13 cellular contexts compared by ENCODE assay signal in the genomic region with DNA sequence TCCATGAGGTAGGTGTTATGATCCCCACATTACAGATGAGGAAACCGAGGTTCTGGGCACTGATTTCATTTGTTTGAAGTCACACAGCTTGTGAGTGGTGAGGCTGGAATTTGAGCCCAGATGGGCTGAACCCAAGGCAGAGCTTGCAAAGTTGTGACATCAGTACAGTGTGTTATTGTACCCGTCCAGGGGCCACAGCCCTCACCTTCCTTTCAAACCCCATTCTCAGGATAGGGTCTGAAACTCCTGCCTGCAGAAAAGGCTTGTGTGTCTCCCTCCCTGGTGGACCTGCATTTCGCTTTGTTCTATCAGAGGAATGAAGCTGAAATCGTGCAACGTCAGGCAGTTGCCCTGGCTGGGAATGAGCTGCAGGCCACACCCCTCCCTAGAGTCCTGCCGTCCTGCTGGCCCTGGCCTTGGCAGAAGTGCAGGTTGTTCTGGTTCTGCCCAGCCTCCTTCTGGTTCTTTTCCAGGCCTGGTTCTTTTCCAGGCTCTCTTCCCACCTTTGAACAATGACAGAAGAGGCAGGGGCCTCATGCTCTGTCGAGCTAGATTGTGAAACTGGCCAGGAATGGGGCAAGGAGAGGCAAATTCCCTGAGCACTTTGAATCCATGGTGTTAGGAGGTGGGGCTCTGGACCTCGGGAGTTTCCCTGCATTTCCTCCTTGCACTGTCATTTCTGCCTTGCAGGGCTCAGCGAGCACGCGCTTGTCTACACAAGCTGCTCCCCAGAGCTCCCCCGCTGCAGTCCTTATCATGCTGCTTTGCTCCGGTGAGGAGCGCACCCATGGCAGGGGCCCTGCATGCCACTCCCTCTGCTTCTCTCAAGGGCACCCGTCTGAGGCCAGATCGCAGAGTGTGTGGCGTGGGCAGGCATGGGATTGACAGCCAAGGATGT. TPM values are rescaled to one million over a fixed set of nuclear protein-coding genes. Genes with fewer than 3 reads are reported as not detected.
A peak's percentile ranks its signal among the peaks of the same experiment; 100 is the strongest.
DNase-seq lines count a peak whose midpoint lies in the region; ATAC-seq and TF ChIP-seq lines count a peak whose summit lies in the region.
"Had no signal": no experiment of that assay in that cellular context is flagged by ENCODE, and none has a peak within 500 bp of the region (broad histone marks: within the 10 kb centered on the region; RNA-seq: fewer than 3 reads in every experiment).

No MANE protein-coding gene starts in this region.

- intact Hi-C loops in left lung (cut with DNase I) = no loop called here
- intact Hi-C loops in stomach (cut with DNase I; ENCODE audit: low total_unique reads) = no loop called here

- TF ChIP-seq CTCF in LNCaP clone FGC (IDR thresholded peaks at IDR 0.05; ENCODE audit: control insufficient read depth, extremely low read depth, insufficient read depth) (no peak), coronary artery (IDR thresholded peaks at IDR 0.05) (no peak), left lung (IDR thresholded peaks at IDR 0.05) (no peak), stomach (IDR thresholded peaks at IDR 0.05) (no peak)

- ATAC-seq in left lung (peak; percentile 89), HG03097 (IDR thresholded peaks at IDR 0.05; ENCODE audit: low FRiP score, unreplicated experiment) (no peak), HG03460 (IDR thresholded peaks at IDR 0.05; ENCODE audit: unreplicated experiment) (no peak), GM19328 (IDR thresholded peaks at IDR 0.05; ENCODE audit: unreplicated experiment) (no peak), GM21717 (IDR thresholded peaks at IDR 0.05; ENCODE audit: unreplicated experiment) (no peak)
- ATAC-seq: activated naive CD8-positive, alpha-beta T cell treated with anti-CD3 and anti-CD28 coated beads, Interleukin-2, amount 50 U/mL, for 24 hours had no signal

- no peaks in the 10 kb centered on the region for H3K4me1 ChIP-seq in left lung
- peaks cover 7 to 17% (median 15%) of the 10 kb centered on the region in 4 donors for H3K4me1 ChIP-seq in stomach

- H3K27me3 ChIP-seq in left lung = peaks cover 0 to 29% of the 10 kb centered on the region in 2 donors
- peaks cover 0 to 37% (median 0%) of the 10 kb centered on the region in 3 donors for H3K27me3 ChIP-seq in stomach
- H3K27me3 ChIP-seq: esophagus muscularis mucosa had no signal

- WGBS in stomach, 5 donors = 24 to 46% (median 29%) methylated on average over 17 of the region's 17 CpGs

- DNase-seq in LNCaP clone FGC (ENCODE audit: low read depth) (peak; percentile 67), coronary artery (ENCODE audit: low spot score) (no peak), left lung (peak in 1 of 2 donors; percentile 60), stomach (peak; percentile 72)
- DNase-seq: activated CD4-positive, alpha-beta T cell treated with anti-CD3 and anti-CD28 coated beads, Interleukin-2, amount 50 U/mL, for 48 hours; activated naive CD8-positive, alpha-beta T cell treated with anti-CD3 and anti-CD28 coated beads, Interleukin-2, amount 50 U/mL, for 24 hours; HFFc6 had no signal

- H3K9me3 ChIP-seq in left lung (no peaks in the 10 kb centered on the region), stomach (no peaks in the 10 kb centered on the region)
- H3K9me3 ChIP-seq: esophagus muscularis mucosa had no signal

- no peak for TF ChIP-seq EP300 in stomach (IDR thresholded peaks at IDR 0.05)

- H3K36me3 ChIP-seq in left lung (no peaks in the 10 kb centered on the region), stomach (no peaks in the 10 kb centered on the region)
- H3K36me3 ChIP-seq: esophagus muscularis mucosa had no signal

- H3K4me3 ChIP-seq in LNCaP clone FGC (ENCODE audit: low read depth, low read length) (no peak overlapping the region), coronary artery (peak overlapping the region; percentile 0), left lung (no peak overlapping the region), stomach (no peak overlapping the region)
- H3K4me3 ChIP-seq: esophagus muscularis mucosa had no signal

- H3K27ac ChIP-seq in coronary artery (peak overlapping the region in 1 of 2 donors; percentile 13), left lung (peak overlapping the region; percentile 23 to 33), stomach (peak overlapping the region in 3 of 5 donors; percentile 31 to 62 (median 57))
- H3K27ac ChIP-seq: esophagus muscularis mucosa had no signal

- no peak for TF ChIP-seq POLR2A in stomach (IDR thresholded peaks at IDR 0.05)

RNA-seq across cellular contexts. Expression of a gene that starts 8.2 kb away (rescaled TPM):
- under 1 TPM; 0.44 to 0.52 TPM for total RNA-seq in left lung
- total RNA-seq in stomach = 1 to 10 TPM in 2 of 5 donors, under 1 TPM in 2, not detected in 1; 0.14 to 1.8 (median 1.1) TPM
- under 1 TPM; 0.12 to 0.18 (median 0.15) TPM for polyA plus RNA-seq in stomach

RNA-seq across cellular contexts. Expression of a gene that starts 22.8 kb away (rescaled TPM):
- total RNA-seq in left lung (under 1 TPM; 0.26 to 0.37 TPM), stomach (1 to 10 TPM in 3 of 5 donors, under 1 TPM in 1, not detected in 1; 0.43 to 4.1 (median 2.0) TPM)
- polyA plus RNA-seq in stomach = 1 to 10 TPM; 1.2 to 2.1 (median 1.4) TPM
- total RNA-seq: HFFc6, myocyte had no signal
